ENCODE assay signal across 16 cellular contexts in genomic region chr16:23229714-23230113, GRCh38. TPM values are rescaled to one million over a fixed set of nuclear protein-coding genes. Genes with fewer than 3 reads are reported as not detected.
DNase-seq lines count a peak whose midpoint lies in the region; ATAC-seq and TF ChIP-seq lines count a peak whose summit lies in the region.
"Had no signal": no experiment of that assay in that cellular context is flagged by ENCODE, and none has a peak within 500 bp of the region (broad histone marks: within the 10 kb centered on the region; RNA-seq: fewer than 3 reads in every experiment).

No MANE protein-coding gene starts in this region.

- TF ChIP-seq CTCF in MCF 10A (IDR thresholded peaks at IDR 0.05; ENCODE audit: unreplicated experiment) (no peak), breast epithelium (IDR thresholded peaks at IDR 0.05) (no peak), PC-9 (conservative IDR thresholded peaks at IDR 0.05) (no peak), GM10266 (IDR thresholded peaks at IDR 0.05; ENCODE audit: control insufficient read depth, insufficient read depth, low read depth, missing control alignments) (no peak)

- BruUV-seq in MCF 10A (replicated peaks; lab: Mats Ljungman, UMichigan) (no TSS peak), PC-9 (replicated peaks; lab: Mats Ljungman, UMichigan) (no TSS peak)

- POLR2A ChIA-PET in MCF 10A (lab: Yijun Ruan, JAX) = interaction anchor here (1.9 to 2.7 kb wide), 2 partner anchors 11 to 18 kb away, joined by 8 to 14 read pairs; no protein-coding TSS in a partner anchor
- POLR2A ChIA-PET in PC-9 (lab: Charles Lee; ENCODE audit: unreplicated experiment) = no interaction called here

- H3K27me3 Mint-ChIP-seq in MCF 10A (ENCODE audit: insufficient read depth, unreplicated experiment) = no peaks in the 10 kb centered on the region

- H3K27ac ChIP-seq in breast epithelium (no peak overlapping the region), PC-9 (peak overlapping the region; percentile 50), epithelial cell of prostate (peak overlapping the region; percentile 15)
- H3K27ac ChIP-seq: 22Rv1; BLaER1 treated with 17β-estradiol and CSF1 and Interleukin-3, amounts not matched to agents 10 nM and 100 nM; HL-60 had no signal

- no peaks in the 10 kb centered on the region for H4K20me1 ChIP-seq in PC-9 (ENCODE audit: insufficient read depth)
- H4K20me1 ChIP-seq: BLaER1 treated with 17β-estradiol and CSF1 and Interleukin-3, amounts not matched to agents 10 nM and 100 nM had no signal

- DNase-seq in MCF 10A (ENCODE audit: unreplicated experiment) (peak; percentile 28), breast epithelium (ENCODE audit: low spot score in 2 of 2) (no peak), PC-9 (peak; percentile 73 to 95), epithelial cell of prostate (ENCODE audit: low read depth, low spot score) (no peak), GM10266 (ENCODE audit: extremely low spot score) (no peak), NCI-H2107 (lab: John Stamatoyannopoulos, UW) (no peak)
- DNase-seq: AML-193; CD4-positive, CD25-positive, alpha-beta regulatory T cell; H9 had no signal

- H3K4me3 ChIP-seq in breast epithelium (no peak overlapping the region), PC-9 (no peak overlapping the region)
- H3K4me3 ChIP-seq: BLaER1 treated with 17β-estradiol and CSF1 and Interleukin-3, amounts not matched to agents 10 nM and 100 nM; GM23338 had no signal

- H3K4me3 Mint-ChIP-seq in MCF 10A (ENCODE audit: unreplicated experiment) = no peak overlapping the region
- H3K4me3 Mint-ChIP-seq: CD4-positive, CD25-positive, alpha-beta regulatory T cell; GM23338; H9 had no signal

- no peaks in the 10 kb centered on the region for H3K36me3 Mint-ChIP-seq in MCF 10A (ENCODE audit: insufficient read depth, unreplicated experiment)
- H3K36me3 Mint-ChIP-seq: CD4-positive, CD25-positive, alpha-beta regulatory T cell had no signal

- CTCF ChIA-PET in MCF 10A (lab: Yijun Ruan, JAX) = interaction anchor here (0.6 to 1.4 kb wide), 5 partner anchors 10 to 513 kb away, joined by 3 to 5 read pairs (median 4); no protein-coding TSS in a partner anchor
- CTCF ChIA-PET in PC-9 (lab: Charles Lee) = interaction anchor here (0.6 kb wide), 1 partner anchor 206 kb away, joined by 3 read pairs; no protein-coding TSS in a partner anchor

- ATAC-seq in GM19452 (IDR thresholded peaks at IDR 0.05; ENCODE audit: unreplicated experiment) (no peak), HG03139 (IDR thresholded peaks at IDR 0.05; ENCODE audit: unreplicated experiment) (no peak)
- ATAC-seq: GM23338 had no signal

- H3K27me3 ChIP-seq in breast epithelium (no peaks in the 10 kb centered on the region), PC-9 (ENCODE audit: insufficient read depth, low read depth) (no peaks in the 10 kb centered on the region)
- H3K27me3 ChIP-seq: BLaER1 treated with 17β-estradiol and CSF1 and Interleukin-3, amounts not matched to agents 10 nM and 100 nM had no signal

- intact Hi-C loops in MCF 10A (cut with micrococcal nuclease) (no loop called here), breast epithelium (cut with DNase I; ENCODE audit: low total_unique reads) (no loop called here), PC-9 (cut with micrococcal nuclease; ENCODE audit: unreplicated experiment) (loop anchor here (2.0 kb wide), 1 partner anchor 25 kb away; no protein-coding TSS in a partner anchor)

- H3K4me2 ChIP-seq in PC-9 = peak overlapping the region; percentile 24; the same call in 1 of the 2 replicates
- H3K4me2 ChIP-seq: BLaER1 treated with 17β-estradiol and CSF1 and Interleukin-3, amounts not matched to agents 10 nM and 100 nM; GM23338 had no signal

- no peaks in the 10 kb centered on the region for H3K9me3 ChIP-seq in breast epithelium
- H3K9me3 ChIP-seq in PC-9 (ENCODE audit: insufficient read depth, low read depth) = no peaks in the 10 kb centered on the region

- TF ChIP-seq POLR2A in breast epithelium (IDR thresholded peaks at IDR 0.05) = no peak

- H3K9me2 ChIP-seq in PC-9 (ENCODE audit: insufficient read depth) = no peaks in the 10 kb centered on the region

- H3K79me2 ChIP-seq in PC-9 (ENCODE audit: low read depth) = no peaks in the 10 kb centered on the region

- H3K4me1 Mint-ChIP-seq in MCF 10A (ENCODE audit: insufficient read depth, unreplicated experiment) = peaks cover 15% of the 10 kb centered on the region
- H3K4me1 Mint-ChIP-seq: CD4-positive, CD25-positive, alpha-beta regulatory T cell; GM23338 had no signal

- H3K4me1 ChIP-seq in breast epithelium (no peaks in the 10 kb centered on the region), PC-9 (replicated peaks; ENCODE audit: insufficient read depth) (peaks cover 29% of the 10 kb centered on the region)
- H3K4me1 ChIP-seq: BLaER1 treated with 17β-estradiol and CSF1 and Interleukin-3, amounts not matched to agents 10 nM and 100 nM had no signal

- no peak overlapping the region for H3K27ac Mint-ChIP-seq in MCF 10A (ENCODE audit: low read depth, unreplicated experiment)
- H3K27ac Mint-ChIP-seq: CD4-positive, CD25-positive, alpha-beta regulatory T cell; GM23338; H9 had no signal

- H3K9me3 Mint-ChIP-seq in MCF 10A (ENCODE audit: unreplicated experiment) = peaks cover 9% of the 10 kb centered on the region
- H3K9me3 Mint-ChIP-seq: GM23338 had no signal

- no peak overlapping the region for H2AFZ ChIP-seq in PC-9
- H2AFZ ChIP-seq: GM23338 had no signal

- H3K36me3 ChIP-seq in breast epithelium = no peaks in the 10 kb centered on the region
- no peaks in the 10 kb centered on the region for H3K36me3 ChIP-seq in PC-9 (ENCODE audit: low read depth)
- H3K36me3 ChIP-seq: BLaER1 treated with 17β-estradiol and CSF1 and Interleukin-3, amounts not matched to agents 10 nM and 100 nM had no signal

- H3F3A ChIP-seq in PC-9 (ENCODE audit: insufficient read depth, low read depth) = peaks cover 35% of the 10 kb centered on the region; the same call in 1 of the 2 replicates

RNA-seq across cellular contexts. Expression of gene SCNN1G, which starts 47.2 kb away (rescaled TPM):
- total RNA-seq in MCF 10A (2022) (7.9 and 11.9 TPM in 2 replicates), breast epithelium (1 to 10 TPM in 2 of 3 donors, not detected in 1; 2.0 to 8.8 TPM), PC-9 (2021) (not detected in 2 replicates)
- total RNA-seq: CD4-positive, CD25-positive, alpha-beta regulatory T cell; G401 had no signal

Comparison
In these comparisons a context has a peak if more than half of its experiments do, and no peak if none do; other contexts are left out.
1. DNase-seq: peak in MCF 10A (single experiment) and PC-9 (2 of 2); none in breast epithelium (0 of 2), epithelial cell of prostate (single experiment), GM10266 (single experiment) and NCI-H2107 (single experiment).
2. H3K27ac ChIP-seq: peak in PC-9 (single experiment) and epithelial cell of prostate (single experiment); none in breast epithelium (0 of 2).